In genomic region chr19:9914001-9914314, GRCh38 we compare ENCODE assay signal across 9 cellular contexts. TPM values are rescaled to one million over a fixed set of nuclear protein-coding genes. Genes with fewer than 3 reads are reported as not detected.
DNase-seq lines count a peak whose midpoint lies in the region; ATAC-seq and TF ChIP-seq lines count a peak whose summit lies in the region.
"Had no signal": no experiment of that assay in that cellular context is flagged by ENCODE, and none has a peak within 500 bp of the region (broad histone marks: within the 10 kb centered on the region; RNA-seq: fewer than 3 reads in every experiment).

No MANE protein-coding gene starts in this region.

- no TSS peak for BruUV-seq in A673 (replicated peaks; lab: Mats Ljungman, UMichigan)

- TF ChIP-seq CTCF in A673 (conservative IDR thresholded peaks at IDR 0.05; ENCODE audit: low read depth, low read length) = no peak
- no peak for TF ChIP-seq CTCF in coronary artery (IDR thresholded peaks at IDR 0.05)
- TF ChIP-seq CTCF in mesothelial cell of epicardium (IDR thresholded peaks at IDR 0.05; ENCODE audit: unreplicated experiment) = no peak

- ATAC-seq in HG02981 (IDR thresholded peaks at IDR 0.05; ENCODE audit: unreplicated experiment) (no peak), GM21528 (IDR thresholded peaks at IDR 0.05; ENCODE audit: low FRiP score, unreplicated experiment) (no peak)

- H3K9me3 ChIP-seq in A673 (ENCODE audit: low read depth, low read length, poor library complexity, severe bottlenecking) = no peaks in the 10 kb centered on the region

- peak overlapping the region; percentile 66 for H3K4me3 Mint-ChIP-seq in mesothelial cell of epicardium

- POLR2A ChIA-PET in A673 (lab: Charles Lee; ENCODE audit: low non-redundant PET) = no interaction called here

- H3K36me3 Mint-ChIP-seq in mesothelial cell of epicardium = peaks cover 5% of the 10 kb centered on the region

- H3K27ac ChIP-seq in A673 (ENCODE audit: low read depth, low read length, poor library complexity, severe bottlenecking) (peak overlapping the region; percentile 80), coronary artery (no peak overlapping the region)

- H3K9me3 Mint-ChIP-seq in mesothelial cell of epicardium = no peaks in the 10 kb centered on the region

- no peaks in the 10 kb centered on the region for H3K27me3 ChIP-seq in A673 (replicated peaks; ENCODE audit: insufficient read depth, low read depth, low read length, poor library complexity)

- peaks cover 17% of the 10 kb centered on the region for H3K4me1 Mint-ChIP-seq in mesothelial cell of epicardium

- H3K4me1 ChIP-seq in A673 (ENCODE audit: insufficient read depth, low read length, poor library complexity, severe bottlenecking) = peaks cover 18% of the 10 kb centered on the region

- H3K36me3 ChIP-seq in A673 (ENCODE audit: insufficient read depth, low read length, poor library complexity, severe bottlenecking) = no peaks in the 10 kb centered on the region

- no peaks in the 10 kb centered on the region for H3K27me3 Mint-ChIP-seq in mesothelial cell of epicardium (ENCODE audit: low read depth)

- intact Hi-C loops in A673 (cut with micrococcal nuclease; ENCODE audit: unreplicated experiment) = loop anchor here (5.0 kb wide), 1 partner anchor 67 kb away; no protein-coding TSS in a partner anchor

- no peak for DNase-seq in A673 (ENCODE audit: low spot score)
- no peak for DNase-seq in Jurkat, Clone E6-1 (ENCODE audit: low read depth, low spot score)
- DNase-seq in coronary artery (ENCODE audit: low spot score) = no peak
- no peak for DNase-seq in mesothelial cell of epicardium (ENCODE audit: low spot score in 2 of 2, unreplicated experiment in 2 of 2)
- no peak for DNase-seq in GDM1 (lab: John Stamatoyannopoulos, UW)
- DNase-seq in DMS53 (lab: John Stamatoyannopoulos, UW) = no peak

- H3K4me3 ChIP-seq in A673 (ENCODE audit: low read depth, low read length, poor library complexity, severe bottlenecking) (peak overlapping the region; percentile 57), coronary artery (peak overlapping the region; percentile 69)
- H3K4me3 ChIP-seq in Jurkat, Clone E6-1 (ENCODE audit: low read length) = peak overlapping the region; percentile 56

- CTCF ChIA-PET in A673 (lab: Charles Lee) = no interaction called here

- H3K27ac Mint-ChIP-seq in mesothelial cell of epicardium = no peak overlapping the region

RNA-seq across cellular contexts. Expression of gene OLFM2, which starts 22.4 kb away (rescaled TPM):
- total RNA-seq in A673 (2021) (106 and 115 TPM in 2 replicates), mesothelial cell of epicardium (91.7 to 100 TPM (median 99.2 TPM) in 3 replicates)
- polyA plus RNA-seq in Jurkat, Clone E6-1 (2012; ENCODE audit: insufficient read depth, insufficient read length) = 17.1 TPM
- total RNA-seq: HT1080 had no signal
